9 cellular contexts compared by ENCODE assay signal in the genomic region with DNA sequence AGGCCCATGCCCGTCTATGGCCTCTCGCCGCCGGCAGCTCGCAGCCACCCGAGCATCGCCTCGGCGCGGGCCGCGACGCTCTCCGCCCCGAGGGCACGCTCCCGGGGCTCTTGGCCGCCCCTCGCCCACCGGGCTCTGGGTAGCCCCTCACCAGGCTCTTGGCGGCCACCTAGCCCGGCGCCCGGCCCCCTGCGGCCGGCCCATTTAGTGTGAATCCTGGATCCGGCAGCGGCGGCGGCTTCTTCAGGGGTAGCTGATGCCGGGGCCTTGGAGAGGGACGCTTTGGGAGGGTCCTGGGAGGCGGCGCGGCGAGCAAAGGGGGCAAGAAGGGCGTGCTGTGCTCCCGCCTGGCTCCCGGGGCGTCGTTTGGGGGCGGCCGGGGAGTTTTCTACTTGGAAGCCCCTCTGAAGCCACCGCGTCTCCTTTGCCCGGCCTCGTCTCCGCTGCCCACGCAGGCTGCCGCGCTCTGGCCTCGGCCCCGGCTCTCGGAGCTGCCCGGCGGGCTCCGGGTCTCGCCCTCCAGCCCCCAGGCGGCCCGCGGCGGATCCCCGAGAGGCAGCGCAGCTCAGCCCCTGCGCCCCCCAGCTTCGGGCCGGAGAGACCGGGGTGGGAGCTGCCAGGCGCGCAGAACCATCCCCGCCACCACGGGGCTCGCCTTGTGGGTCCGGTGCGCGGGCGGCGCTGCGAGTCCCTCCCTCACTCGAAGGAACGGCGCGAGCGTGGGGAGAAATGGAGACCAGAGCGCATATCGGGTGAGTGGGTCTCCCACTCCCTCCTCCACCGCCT. TPM values are rescaled to one million over a fixed set of nuclear protein-coding genes. Genes with fewer than 3 reads are reported as not detected.
DNase-seq lines count a peak whose midpoint lies in the region; ATAC-seq and TF ChIP-seq lines count a peak whose summit lies in the region.
"Had no signal": no experiment of that assay in that cellular context is flagged by ENCODE, and none has a peak within 500 bp of the region (broad histone marks: within the 10 kb centered on the region; RNA-seq: fewer than 3 reads in every experiment).

No MANE protein-coding gene starts in this region.

- H3K27ac ChIP-seq in KMS-11: no peak overlapping the region
- H3K27ac ChIP-seq in SJCRH30: no peak overlapping the region
- no peak overlapping the region for H3K27ac ChIP-seq in OCI-LY7 (ENCODE audit: low read depth, low read length, poor library complexity, severe bottlenecking)

- CTCF ChIA-PET in OCI-LY7 (lab: Charles Lee; ENCODE audit: unreplicated experiment): no interaction called here

- H3K4me3 ChIP-seq in KMS-11 (IDR thresholded peaks at IDR 0.05; ENCODE audit: insufficient read depth, low read depth, low read length): no peak overlapping the region
- H3K4me3 ChIP-seq in iPS-15b (ENCODE audit: low read depth, low read length): peak overlapping the region; percentile 60
- peak overlapping the region; percentile 73 for H3K4me3 ChIP-seq in skeletal muscle satellite cell (ENCODE audit: low read length)
- no peak overlapping the region for H3K4me3 ChIP-seq in SJCRH30
- no peak overlapping the region for H3K4me3 ChIP-seq in OCI-LY7 (ENCODE audit: low read depth, low read length, poor library complexity, severe bottlenecking)

- H3K27me3 ChIP-seq in KMS-11 (ENCODE audit: insufficient read depth, low read depth): no peaks in the 10 kb centered on the region
- H3K27me3 ChIP-seq in iPS-15b (ENCODE audit: control insufficient read depth, insufficient read depth, low read length): peaks cover 65% of the 10 kb centered on the region
- peaks cover 76% of the 10 kb centered on the region for H3K27me3 ChIP-seq in skeletal muscle satellite cell (ENCODE audit: control insufficient read depth, insufficient read depth, low read length)
- H3K27me3 ChIP-seq in SJCRH30: no peaks in the 10 kb centered on the region

- H3K4me2 ChIP-seq in KMS-11 (peak overlapping the region; percentile 57), skeletal muscle satellite cell (ENCODE audit: low read length) (peak overlapping the region; percentile 95), OCI-LY7 (ENCODE audit: low read length) (no peak overlapping the region)

- no TSS peak for BruUV-seq in OCI-LY7 (replicated peaks; lab: Mats Ljungman, UMichigan)

- TF ChIP-seq CTCF in KMS-11 (conservative IDR thresholded peaks at IDR 0.05; ENCODE audit: low read depth, low read length): no peak
- TF ChIP-seq CTCF in OCI-LY7 (conservative IDR thresholded peaks at IDR 0.05; ENCODE audit: low read length): no peak

- H2AFZ ChIP-seq in KMS-11 (ENCODE audit: low read depth) (peak overlapping the region; percentile 83), OCI-LY7 (ENCODE audit: low read length) (no peak overlapping the region)

- H4K20me1 ChIP-seq in KMS-11 (ENCODE audit: insufficient read depth): no peaks in the 10 kb centered on the region
- H4K20me1 ChIP-seq in OCI-LY7 (ENCODE audit: insufficient read depth, low read length): no peaks in the 10 kb centered on the region

- peaks cover 23% of the 10 kb centered on the region for H3K4me1 ChIP-seq in KMS-11 (ENCODE audit: low read depth, poor library complexity, severe bottlenecking)
- H3K4me1 ChIP-seq in iPS-15b (ENCODE audit: control insufficient read depth, insufficient read depth, low read length): peaks cover 5% of the 10 kb centered on the region
- peaks cover 7% of the 10 kb centered on the region for H3K4me1 ChIP-seq in skeletal muscle satellite cell (ENCODE audit: control insufficient read depth, insufficient read depth, low read length)
- no peaks in the 10 kb centered on the region for H3K4me1 ChIP-seq in SJCRH30
- H3K4me1 ChIP-seq in OCI-LY7 (ENCODE audit: insufficient read depth, low read length, poor library complexity, severe bottlenecking): no peaks in the 10 kb centered on the region

- peak; percentile 13 for ATAC-seq in GM18498 (IDR thresholded peaks at IDR 0.05; ENCODE audit: unreplicated experiment)

- intact Hi-C loops in OCI-LY7 (cut with micrococcal nuclease; ENCODE audit: unreplicated experiment): no loop called here

- POLR2A ChIA-PET in OCI-LY7 (lab: Charles Lee): no interaction called here

- H3K9ac ChIP-seq in KMS-11: peak overlapping the region; percentile 58
- H3K9ac ChIP-seq in iPS-15b (ENCODE audit: low read depth, low read length): no peak overlapping the region
- H3K9ac ChIP-seq in skeletal muscle satellite cell (ENCODE audit: low read depth, low read length): peak overlapping the region; percentile 47

- DNase-seq in SJCRH30 (no peak), OCI-LY7 (ENCODE audit: low spot score) (no peak), pons (ENCODE audit: low spot score) (no peak)
- no peak for DNase-seq in stimulated activated CD4-positive, alpha-beta T cell treated with anti-CD3 and anti-CD28 coated beads, Interleukin-2, amount 100 ng/mL, for 24 hours
- DNase-seq: Karpas-422 had no signal

- H3K79me2 ChIP-seq in KMS-11 (ENCODE audit: insufficient read depth, low read depth) (peaks cover 4% of the 10 kb centered on the region; the same call in 1 of the 2 replicates), OCI-LY7 (ENCODE audit: insufficient read depth, low read depth, low read length) (no peaks in the 10 kb centered on the region)

- no peaks in the 10 kb centered on the region for H3K9me2 ChIP-seq in OCI-LY7 (ENCODE audit: insufficient read depth, low read length)

- H3K9me3 ChIP-seq in iPS-15b (ENCODE audit: control insufficient read depth, insufficient read depth, low read length) (no peaks in the 10 kb centered on the region), skeletal muscle satellite cell (replicated peaks; ENCODE audit: low read length) (no peaks in the 10 kb centered on the region), SJCRH30 (replicated peaks) (no peaks in the 10 kb centered on the region), OCI-LY7 (ENCODE audit: low read length) (no peaks in the 10 kb centered on the region)

- H3K36me3 ChIP-seq in KMS-11 (ENCODE audit: insufficient read depth): no peaks in the 10 kb centered on the region
- H3K36me3 ChIP-seq in iPS-15b (ENCODE audit: control insufficient read depth, insufficient read depth, low read length): no peaks in the 10 kb centered on the region
- H3K36me3 ChIP-seq in skeletal muscle satellite cell (ENCODE audit: insufficient read depth, low read length): no peaks in the 10 kb centered on the region
- no peaks in the 10 kb centered on the region for H3K36me3 ChIP-seq in SJCRH30
- no peaks in the 10 kb centered on the region for H3K36me3 ChIP-seq in OCI-LY7 (ENCODE audit: insufficient read depth, low read length)

RNA-seq across cellular contexts. Expression of a gene that starts 0.5 kb away (rescaled TPM):
- not detected in 2 replicates for total RNA-seq in skeletal muscle satellite cell (2012; rRNA removed)
- 0.32 and 0.79 TPM in 2 replicates for total RNA-seq in SJCRH30 (2014; rRNA removed; shearing (Covaris generic))
- total RNA-seq in OCI-LY7 (2014; rRNA removed; shearing (Covaris generic)): 0.95 and 2.6 TPM in 2 replicates
- 3.3 and 5.6 TPM in 2 replicates for total RNA-seq in OCI-LY7 (2022)

Comparison
In these comparisons a context has a peak if more than half of its experiments do, and no peak if none do; other contexts are left out.
1. H3K4me3 ChIP-seq: peak in iPS-15b (single experiment) and skeletal muscle satellite cell (single experiment); none in KMS-11 (single experiment), SJCRH30 (single experiment) and OCI-LY7 (single experiment).